ENCODE assay signal across 8 cellular contexts in the genomic region with DNA sequence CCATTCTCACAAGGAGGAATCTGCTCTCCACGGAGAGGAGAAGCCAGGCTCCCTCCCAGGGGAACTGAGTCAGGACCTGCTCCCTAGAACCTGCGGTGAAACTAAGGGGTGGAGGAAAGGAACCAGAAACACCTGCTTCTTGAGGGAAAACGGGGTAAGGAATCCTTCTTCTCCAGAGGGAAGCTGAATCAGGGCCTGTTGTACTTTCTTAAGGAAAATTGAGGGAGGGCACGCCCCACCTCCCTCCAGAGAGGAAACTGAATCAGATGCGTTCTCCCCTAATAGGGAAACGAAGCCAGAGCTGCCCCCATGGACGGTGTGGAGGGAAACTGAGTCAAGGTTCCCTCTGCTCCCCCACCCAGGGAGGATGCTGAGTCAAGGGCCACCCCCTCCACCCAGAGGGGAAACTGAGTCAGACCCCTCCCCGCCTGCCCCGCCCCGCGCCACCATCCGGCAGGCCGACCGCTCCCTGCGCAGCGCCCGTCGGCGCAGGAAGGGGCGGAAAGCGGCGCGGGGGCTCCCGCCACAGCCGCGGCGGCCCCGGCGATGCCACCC. TPM values are rescaled to one million over a fixed set of nuclear protein-coding genes. Genes with fewer than 3 reads are reported as not detected.
A peak's percentile ranks its signal among the peaks of the same experiment; 100 is the strongest.
DNase-seq lines count a peak whose midpoint lies in the region; ATAC-seq and TF ChIP-seq lines count a peak whose summit lies in the region.

No MANE protein-coding gene starts in this region.

- intact Hi-C loops in activated naive CD4-positive, alpha-beta T cell treated with anti-CD3 and anti-CD28 coated beads for 36 hours (cut with micrococcal nuclease): no loop called here
- intact Hi-C loops in sciatic nerve (cut with DNase I): no loop called here

- peak overlapping the region; percentile 95 for H3K4me3 ChIP-seq in SJSA1
- peak overlapping the region; percentile 94 for H3K4me3 ChIP-seq in fibroblast of mammary gland (ENCODE audit: control insufficient read depth, low read depth, low read length)

- H3K9me3 ChIP-seq in SJSA1 (replicated peaks): no peaks in the 10 kb centered on the region

- peaks cover 20% of the 10 kb centered on the region for H3K4me1 ChIP-seq in SJSA1 (replicated peaks)

- no peaks in the 10 kb centered on the region for H3K27me3 ChIP-seq in SJSA1 (replicated peaks)

- ATAC-seq in sciatic nerve: no peak
- no peak for ATAC-seq in HG03439 (IDR thresholded peaks at IDR 0.05; ENCODE audit: unreplicated experiment)

- no peaks in the 10 kb centered on the region for H3K27me3 Mint-ChIP-seq in activated naive CD4-positive, alpha-beta T cell treated with anti-CD3 and anti-CD28 coated beads for 36 hours (ENCODE audit: low read depth)

- no peaks in the 10 kb centered on the region for H3K9me3 Mint-ChIP-seq in activated naive CD4-positive, alpha-beta T cell treated with anti-CD3 and anti-CD28 coated beads for 36 hours

- CTCF ChIA-PET in activated naive CD4-positive, alpha-beta T cell treated with anti-CD3 and anti-CD28 coated beads for 36 hours (lab: Charles Lee): interaction anchor here (0.8 to 1.0 kb wide), 2 partner anchors 8 to 121 kb away, joined by 3 read pairs; no protein-coding TSS in a partner anchor

- peak overlapping the region; percentile 85 for H3K4me3 Mint-ChIP-seq in activated naive CD4-positive, alpha-beta T cell treated with anti-CD3 and anti-CD28 coated beads for 36 hours

- DNase-seq in activated naive CD4-positive, alpha-beta T cell treated with anti-CD3 and anti-CD28 coated beads for 36 hours: no peak
- no peak for DNase-seq in activated naive CD4-positive, alpha-beta T cell treated with anti-CD3 and anti-CD28 coated beads, Interleukin-2, amount 50 U/mL, for 16 hours
- peak; percentile 39 to 61 for DNase-seq in SJSA1 (ENCODE audit: low read depth in 1 of 2, low spot score in 2 of 2)
- peak; percentile 56 for DNase-seq in fibroblast of mammary gland (ENCODE audit: low read depth)
- peak; percentile 77 for DNase-seq in sciatic nerve (ENCODE audit: low spot score)
- DNase-seq in superior temporal gyrus (ENCODE audit: extremely low spot score): no peak
- DNase-seq in NCI-H524 treated with DMSO at 0.1 percent for 48 hours (lab: John Stamatoyannopoulos, UW): no peak

- peak overlapping the region; percentile 89 for H3K27ac Mint-ChIP-seq in activated naive CD4-positive, alpha-beta T cell treated with anti-CD3 and anti-CD28 coated beads for 36 hours

- H3K36me3 Mint-ChIP-seq in activated naive CD4-positive, alpha-beta T cell treated with anti-CD3 and anti-CD28 coated beads for 36 hours (ENCODE audit: low read depth): peaks cover 29% of the 10 kb centered on the region

- TF ChIP-seq CTCF in fibroblast of mammary gland (conservative IDR thresholded peaks at IDR 0.05; ENCODE audit: control insufficient read depth, insufficient read depth, low read depth, low read length): no peak

- H3K4me1 Mint-ChIP-seq in activated naive CD4-positive, alpha-beta T cell treated with anti-CD3 and anti-CD28 coated beads for 36 hours (ENCODE audit: low read depth): peaks cover 40% of the 10 kb centered on the region

- peak overlapping the region; percentile 88 for H3K27ac ChIP-seq in SJSA1

- H3K36me3 ChIP-seq in SJSA1: peaks cover 60% of the 10 kb centered on the region

RNA-seq across cellular contexts. Expression of a gene that starts 0.4 kb away (rescaled TPM):
- 10 to 100 TPM; 66.9 to 68.5 TPM for total RNA-seq in activated naive CD4-positive, alpha-beta T cell treated with anti-CD3 and anti-CD28 coated beads for 36 hours
- 51.7 and 63.3 TPM in 2 replicates for total RNA-seq in SJSA1 (2014; rRNA removed; shearing (Covaris generic))
- total RNA-seq in sciatic nerve: 95.6 TPM

RNA-seq across cellular contexts. Expression of a gene that starts 24.4 kb away (rescaled TPM):
- 100 to 1,000 TPM; 146 to 150 TPM for total RNA-seq in activated naive CD4-positive, alpha-beta T cell treated with anti-CD3 and anti-CD28 coated beads for 36 hours
- 48.0 and 56.1 TPM in 2 replicates for total RNA-seq in SJSA1 (2014; rRNA removed; shearing (Covaris generic))
- total RNA-seq in sciatic nerve: 86.9 TPM

RNA-seq across cellular contexts. Expression of a gene that starts 46.7 kb away (rescaled TPM):
- total RNA-seq in activated naive CD4-positive, alpha-beta T cell treated with anti-CD3 and anti-CD28 coated beads for 36 hours: 10 to 100 TPM; 21.6 to 24.7 TPM
- total RNA-seq in SJSA1 (2014; rRNA removed; shearing (Covaris generic)): 27.5 and 39.7 TPM in 2 replicates
- total RNA-seq in sciatic nerve: 23.9 TPM

RNA-seq across cellular contexts. Expression of a gene that starts 48.3 kb away (rescaled TPM):
- total RNA-seq in activated naive CD4-positive, alpha-beta T cell treated with anti-CD3 and anti-CD28 coated beads for 36 hours: 10 to 100 TPM; 28.9 to 32.7 TPM
- 37.9 and 55.8 TPM in 2 replicates for total RNA-seq in SJSA1 (2014; rRNA removed; shearing (Covaris generic))
- total RNA-seq in sciatic nerve: 132 TPM

RNA-seq across cellular contexts. Expression of a gene that starts 49.7 kb away (rescaled TPM):
- 10 to 100 TPM; 60.1 to 67.1 TPM for total RNA-seq in activated naive CD4-positive, alpha-beta T cell treated with anti-CD3 and anti-CD28 coated beads for 36 hours
- 90.5 and 119 TPM in 2 replicates for total RNA-seq in SJSA1 (2014; rRNA removed; shearing (Covaris generic))
- 81.5 TPM for total RNA-seq in sciatic nerve

Comparison
In these comparisons a context has a peak if more than half of its experiments do, and no peak if none do; other contexts are left out.
1. DNase-seq: peak in SJSA1 (2 of 2), fibroblast of mammary gland (single experiment) and sciatic nerve (single experiment); none in activated naive CD4-positive, alpha-beta T cell treated with anti-CD3 and anti-CD28 coated beads for 36 hours (single experiment), activated naive CD4-positive, alpha-beta T cell treated with anti-CD3 and anti-CD28 coated beads, Interleukin-2, amount 50 U/mL, for 16 hours (single experiment), superior temporal gyrus (single experiment) and NCI-H524 treated with DMSO at 0.1 percent for 48 hours (single experiment).